ENCODE assay signal across 8 cellular contexts in the genomic region with DNA sequence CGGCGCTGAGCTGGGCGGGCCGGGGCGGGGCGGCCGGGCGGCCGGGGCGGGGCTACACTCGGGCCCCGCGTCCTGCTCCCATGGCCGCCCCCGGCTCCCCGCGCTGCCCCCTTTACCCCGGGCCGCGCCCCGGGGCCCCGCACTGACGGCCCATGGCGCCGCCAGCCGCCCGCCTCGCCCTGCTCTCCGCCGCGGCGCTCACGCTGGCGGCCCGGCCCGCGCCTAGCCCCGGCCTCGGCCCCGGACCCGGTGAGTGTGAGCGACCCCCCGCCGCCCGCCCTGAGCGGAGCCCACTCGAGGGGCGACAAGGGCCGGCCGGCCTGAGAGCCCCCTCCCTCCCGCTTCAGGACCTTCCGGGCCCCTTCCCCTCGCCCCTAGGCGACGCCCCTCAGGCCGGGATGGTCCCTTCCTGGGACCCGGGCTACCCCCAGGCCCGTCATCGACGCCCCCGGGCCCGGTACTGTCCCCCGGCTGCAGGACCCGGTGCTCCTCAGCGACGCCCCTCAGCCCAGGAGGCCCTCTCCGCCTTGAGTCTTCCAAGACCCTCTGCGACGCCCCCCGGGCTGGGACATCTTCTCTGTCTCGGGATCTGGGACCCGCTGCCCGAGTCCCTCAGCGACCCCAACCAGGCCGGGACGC. TPM values are rescaled to one million over a fixed set of nuclear protein-coding genes. Genes with fewer than 3 reads are reported as not detected.
DNase-seq lines count a peak whose midpoint lies in the region; FAIRE-seq and TF ChIP-seq lines count a peak whose summit lies in the region.

A gene with protein sequence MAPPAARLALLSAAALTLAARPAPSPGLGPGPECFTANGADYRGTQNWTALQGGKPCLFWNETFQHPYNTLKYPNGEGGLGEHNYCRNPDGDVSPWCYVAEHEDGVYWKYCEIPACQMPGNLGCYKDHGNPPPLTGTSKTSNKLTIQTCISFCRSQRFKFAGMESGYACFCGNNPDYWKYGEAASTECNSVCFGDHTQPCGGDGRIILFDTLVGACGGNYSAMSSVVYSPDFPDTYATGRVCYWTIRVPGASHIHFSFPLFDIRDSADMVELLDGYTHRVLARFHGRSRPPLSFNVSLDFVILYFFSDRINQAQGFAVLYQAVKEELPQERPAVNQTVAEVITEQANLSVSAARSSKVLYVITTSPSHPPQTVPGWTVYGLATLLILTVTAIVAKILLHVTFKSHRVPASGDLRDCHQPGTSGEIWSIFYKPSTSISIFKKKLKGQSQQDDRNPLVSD (plus strand): TSS at position 57 of the 639 bp plus-strand sequence. CDS start 96 bp downstream, at position 153.

- H3K27me3 ChIP-seq in NT2/D1 (ENCODE audit: insufficient read depth, insufficient read length), result peaks cover 51% of the 10 kb centered on the region

- H3K4me3 ChIP-seq in GM08714 (ENCODE audit: low read length) (peak within 1 kb of the TSS; percentile 47; the same call in 1 of the 2 replicates), NT2/D1 (ENCODE audit: insufficient read length, low read depth) (peak within 1 kb of the TSS; percentile 54)

- H3K9ac ChIP-seq in NT2/D1 (ENCODE audit: insufficient read length, low read depth), result peak within 1 kb of the TSS; percentile 67

- peaks cover 20% of the 10 kb centered on the region for H3K4me1 Mint-ChIP-seq in neural crest cell

- H3K36me3 Mint-ChIP-seq in neural crest cell (ENCODE audit: low read depth), result no peaks in the 10 kb centered on the region

- FAIRE-seq in GM12891 (lab: Jason Lieb, UNC), result no peak

- no peaks in the 10 kb centered on the region for H3K9me3 Mint-ChIP-seq in neural crest cell

- TF ChIP-seq POLR2A in erythroblast (IDR thresholded peaks at IDR 0.05; ENCODE audit: low read length), result no peak
- TF ChIP-seq POLR2A in GM12891 (IDR thresholded peaks at IDR 0.05; ENCODE audit: low read depth, low read length), result no peak

- no peak for DNase-seq in NT2/D1 (ENCODE audit: low read depth, low spot score)
- DNase-seq in erythroblast (lab: John Stamatoyannopoulos, UW), result peak; percentile 55 to 64
- no peak for DNase-seq in neural crest cell (ENCODE audit: low read depth, low spot score)
- DNase-seq in GM12891 (ENCODE audit: insufficient read length, low spot score), result no peak
- DNase-seq in MV-4-11 (lab: John Stamatoyannopoulos, UW), result no peak
- no peak for DNase-seq in NCI-H1105 (lab: John Stamatoyannopoulos, UW)
- DNase-seq in stimulated activated CD4-positive, alpha-beta T cell treated with anti-CD3 and anti-CD28 coated beads, Interleukin-4, amount 100 ng/mL, for 4 hours, result no peak

- H3K9me3 ChIP-seq in NT2/D1 (ENCODE audit: insufficient read depth, low read length), result no peaks in the 10 kb centered on the region

- H3K27ac Mint-ChIP-seq in neural crest cell (ENCODE audit: unreplicated experiment), result no peak within 1 kb of the TSS

- H3K4me1 ChIP-seq in NT2/D1 (ENCODE audit: insufficient read depth, insufficient read length), result peaks cover 3% of the 10 kb centered on the region

- peak within 1 kb of the TSS; percentile 81 for H3K4me3 Mint-ChIP-seq in neural crest cell

- H3K36me3 ChIP-seq in NT2/D1 (ENCODE audit: insufficient read depth, insufficient read length, low read length), result no peaks in the 10 kb centered on the region

- H3K27me3 Mint-ChIP-seq in neural crest cell (ENCODE audit: low read depth), result peaks cover 66% of the 10 kb centered on the region

- TF ChIP-seq CTCF in neural crest cell (conservative IDR thresholded peaks at IDR 0.05), result no peak

TF ChIP-seq in GM12891, 5 proteins besides CTCF, POLR2A, EP300 and RAD21:
- TF ChIP-seq POU2F2 (IDR thresholded peaks at IDR 0.05; ENCODE audit: low read depth, low read length) (no peak), PAX5 (IDR thresholded peaks at IDR 0.05; ENCODE audit: insufficient read depth, low read length, severe bottlenecking) (no peak), POLR2AphosphoS5 (IDR thresholded peaks at IDR 0.05; ENCODE audit: low read depth, low read length) (no peak), TAF1 (IDR thresholded peaks at IDR 0.05; ENCODE audit: low read depth, low read length) (no peak), SPI1 (IDR thresholded peaks at IDR 0.05; ENCODE audit: low read depth, low read length) (no peak)

RNA-seq across cellular contexts. Expression of the gene that starts here (rescaled TPM):
- 3.9 and 4.9 TPM in 2 replicates for total RNA-seq in neural crest cell
- polyA plus RNA-seq in GM12891 (2012; ENCODE audit: low read depth, missing spikeins), result 0.26 TPM

Comparison
In these comparisons a context has a peak if more than half of its experiments do, and no peak if none do; other contexts are left out.
1. DNase-seq: peak in erythroblast (2 of 2); none in NT2/D1 (single experiment), neural crest cell (single experiment), GM12891 (single experiment), MV-4-11 (single experiment), NCI-H1105 (single experiment) and stimulated activated CD4-positive, alpha-beta T cell treated with anti-CD3 and anti-CD28 coated beads, Interleukin-4, amount 100 ng/mL, for 4 hours (0 of 2).